ENCODE assay signal across 1 cellular context in the genomic region with DNA sequence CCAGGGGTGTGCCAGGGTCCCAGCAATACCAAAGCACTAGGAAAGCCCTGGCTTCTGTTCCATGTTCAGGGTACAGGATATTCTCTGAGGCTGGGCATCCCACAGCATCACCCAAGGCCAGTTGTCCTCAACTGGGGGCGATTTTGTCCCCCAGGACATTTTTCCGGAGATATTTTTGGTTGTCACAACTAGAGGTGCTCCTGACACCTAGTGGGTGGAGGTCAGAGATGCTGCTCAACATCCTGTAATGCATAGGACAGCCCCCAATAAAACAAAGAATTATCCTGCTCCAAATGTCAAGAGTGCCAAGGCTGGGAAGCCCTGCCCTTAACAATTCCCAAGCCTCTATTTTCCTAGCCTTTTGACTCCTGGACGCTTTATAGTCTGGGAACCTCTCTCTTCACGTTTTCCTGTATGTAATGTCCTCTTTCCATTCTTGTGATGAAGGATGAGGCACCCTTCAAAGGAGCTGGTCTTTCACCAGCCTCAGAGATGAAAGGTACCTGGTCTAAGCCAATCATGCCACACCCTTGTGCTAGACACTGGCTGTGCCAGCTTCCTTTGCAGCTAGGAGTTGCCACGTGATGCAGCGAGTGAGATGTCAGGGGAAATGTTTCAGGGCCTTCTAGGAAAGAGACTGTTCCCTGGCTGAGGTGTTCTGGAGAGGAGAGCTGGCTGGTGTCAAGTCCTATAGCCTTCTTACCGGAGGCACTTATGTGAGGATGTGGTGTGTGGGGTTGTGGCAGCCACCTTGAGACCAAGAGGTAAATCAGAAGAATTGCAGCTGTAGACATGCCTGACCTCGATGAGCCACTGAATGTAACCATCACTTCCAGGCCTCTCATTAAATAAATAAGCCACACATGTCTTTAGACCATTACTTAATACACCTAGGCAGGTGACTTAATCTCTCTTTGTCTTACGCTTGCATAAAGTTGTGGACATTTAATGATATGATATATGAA.
TF ChIP-seq lines count a peak whose summit lies in the region.

No MANE protein-coding gene starts in this region.

TF ChIP-seq in HCT116, 20 proteins besides CTCF, POLR2A, EP300 and RAD21 (continued from another document):
- TF ChIP-seq, protein P1, sequence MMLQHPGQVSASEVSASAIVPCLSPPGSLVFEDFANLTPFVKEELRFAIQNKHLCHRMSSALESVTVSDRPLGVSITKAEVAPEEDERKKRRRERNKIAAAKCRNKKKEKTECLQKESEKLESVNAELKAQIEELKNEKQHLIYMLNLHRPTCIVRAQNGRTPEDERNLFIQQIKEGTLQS (IDR thresholded peaks at IDR 0.05), result no peak
- no peak for TF ChIP-seq SIN3A (IDR thresholded peaks at IDR 0.05; ENCODE audit: low read depth)
- no peak for TF ChIP-seq ZNF274 (IDR thresholded peaks at IDR 0.05; ENCODE audit: low read depth, low read length)
- no peak for TF ChIP-seq SRF (IDR thresholded peaks at IDR 0.05; ENCODE audit: low read depth)
- no peak for TF ChIP-seq SP1 (IDR thresholded peaks at IDR 0.05; ENCODE audit: low read depth)
- no peak for TF ChIP-seq CEBPB (IDR thresholded peaks at IDR 0.05; ENCODE audit: low read depth)
- TF ChIP-seq, protein P2, sequence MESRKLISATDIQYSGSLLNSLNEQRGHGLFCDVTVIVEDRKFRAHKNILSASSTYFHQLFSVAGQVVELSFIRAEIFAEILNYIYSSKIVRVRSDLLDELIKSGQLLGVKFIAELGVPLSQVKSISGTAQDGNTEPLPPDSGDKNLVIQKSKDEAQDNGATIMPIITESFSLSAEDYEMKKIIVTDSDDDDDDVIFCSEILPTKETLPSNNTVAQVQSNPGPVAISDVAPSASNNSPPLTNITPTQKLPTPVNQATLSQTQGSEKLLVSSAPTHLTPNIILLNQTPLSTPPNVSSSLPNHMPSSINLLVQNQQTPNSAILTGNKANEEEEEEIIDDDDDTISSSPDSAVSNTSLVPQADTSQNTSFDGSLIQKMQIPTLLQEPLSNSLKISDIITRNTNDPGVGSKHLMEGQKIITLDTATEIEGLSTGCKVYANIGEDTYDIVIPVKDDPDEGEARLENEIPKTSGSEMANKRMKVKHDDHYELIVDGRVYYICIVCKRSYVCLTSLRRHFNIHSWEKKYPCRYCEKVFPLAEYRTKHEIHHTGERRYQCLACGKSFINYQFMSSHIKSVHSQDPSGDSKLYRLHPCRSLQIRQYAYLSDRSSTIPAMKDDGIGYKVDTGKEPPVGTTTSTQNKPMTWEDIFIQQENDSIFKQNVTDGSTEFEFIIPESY (IDR thresholded peaks at IDR 0.05; ENCODE audit: extremely low read depth, insufficient replicate concordance, low read length), result no peak
- TF ChIP-seq EZH2 (IDR thresholded peaks at IDR 0.05), result no peak
- TF ChIP-seq, protein P3, sequence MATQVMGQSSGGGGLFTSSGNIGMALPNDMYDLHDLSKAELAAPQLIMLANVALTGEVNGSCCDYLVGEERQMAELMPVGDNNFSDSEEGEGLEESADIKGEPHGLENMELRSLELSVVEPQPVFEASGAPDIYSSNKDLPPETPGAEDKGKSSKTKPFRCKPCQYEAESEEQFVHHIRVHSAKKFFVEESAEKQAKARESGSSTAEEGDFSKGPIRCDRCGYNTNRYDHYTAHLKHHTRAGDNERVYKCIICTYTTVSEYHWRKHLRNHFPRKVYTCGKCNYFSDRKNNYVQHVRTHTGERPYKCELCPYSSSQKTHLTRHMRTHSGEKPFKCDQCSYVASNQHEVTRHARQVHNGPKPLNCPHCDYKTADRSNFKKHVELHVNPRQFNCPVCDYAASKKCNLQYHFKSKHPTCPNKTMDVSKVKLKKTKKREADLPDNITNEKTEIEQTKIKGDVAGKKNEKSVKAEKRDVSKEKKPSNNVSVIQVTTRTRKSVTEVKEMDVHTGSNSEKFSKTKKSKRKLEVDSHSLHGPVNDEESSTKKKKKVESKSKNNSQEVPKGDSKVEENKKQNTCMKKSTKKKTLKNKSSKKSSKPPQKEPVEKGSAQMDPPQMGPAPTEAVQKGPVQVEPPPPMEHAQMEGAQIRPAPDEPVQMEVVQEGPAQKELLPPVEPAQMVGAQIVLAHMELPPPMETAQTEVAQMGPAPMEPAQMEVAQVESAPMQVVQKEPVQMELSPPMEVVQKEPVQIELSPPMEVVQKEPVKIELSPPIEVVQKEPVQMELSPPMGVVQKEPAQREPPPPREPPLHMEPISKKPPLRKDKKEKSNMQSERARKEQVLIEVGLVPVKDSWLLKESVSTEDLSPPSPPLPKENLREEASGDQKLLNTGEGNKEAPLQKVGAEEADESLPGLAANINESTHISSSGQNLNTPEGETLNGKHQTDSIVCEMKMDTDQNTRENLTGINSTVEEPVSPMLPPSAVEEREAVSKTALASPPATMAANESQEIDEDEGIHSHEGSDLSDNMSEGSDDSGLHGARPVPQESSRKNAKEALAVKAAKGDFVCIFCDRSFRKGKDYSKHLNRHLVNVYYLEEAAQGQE (IDR thresholded peaks at IDR 0.05; ENCODE audit: low read depth), result no peak
- TF ChIP-seq, protein P4, sequence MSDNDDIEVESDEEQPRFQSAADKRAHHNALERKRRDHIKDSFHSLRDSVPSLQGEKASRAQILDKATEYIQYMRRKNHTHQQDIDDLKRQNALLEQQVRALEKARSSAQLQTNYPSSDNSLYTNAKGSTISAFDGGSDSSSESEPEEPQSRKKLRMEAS (IDR thresholded peaks at IDR 0.05), result no peak
- no peak for TF ChIP-seq ELF1 (IDR thresholded peaks at IDR 0.05; ENCODE audit: borderline replicate concordance, low read depth)
- no peak for TF ChIP-seq CBX3 (IDR thresholded peaks at IDR 0.05; ENCODE audit: low read depth)
